31 cellular contexts compared by ENCODE assay signal in genomic region chr19:16038196-16038695, GRCh38.
"Had no signal": no experiment of that assay in that cellular context is flagged by ENCODE, and none has a peak within 500 bp of the region (broad histone marks: within the 10 kb centered on the region; RNA-seq: fewer than 3 reads in every experiment).

No MANE protein-coding gene starts in this region.

- H3K36me3 ChIP-seq: MG63, WERI-Rb-1 had no signal

- H3K9me3 ChIP-seq: MG63 had no signal

- H3K9me3 Mint-ChIP-seq: activated CD4-positive, alpha-beta memory T cell treated with anti-CD3 and anti-CD28 coated beads, Interleukin-2, amount 10 ng/mL, durations not matched to agents 7 days and 5 days; activated naive CD4-positive, alpha-beta T cell treated with anti-CD3 and anti-CD28 coated beads, Interleukin-2, amount 10 ng/mL, durations not matched to agents 7 days and 5 days; activated naive CD8-positive, alpha-beta T cell treated with anti-CD3 and anti-CD28 coated beads, Interleukin-2, amount 50 U/mL, for 24 hours had no signal

- H3K27ac ChIP-seq: PC-9, RWPE1, WERI-Rb-1 had no signal

- ATAC-seq: activated CD8-positive, alpha-beta memory T cell treated with anti-CD3 and anti-CD28 coated beads, Interleukin-2, amount 10 ng/mL, durations not matched to agents 7 days and 5 days; activated naive CD8-positive, alpha-beta T cell treated with anti-CD3 and anti-CD28 coated beads, Interleukin-2, amount 50 U/mL, for 24 hours; Right ventricle myocardium inferior had no signal

- H3K27me3 ChIP-seq: MG63 had no signal

- H3K4me3 ChIP-seq: MG63, PC-9 had no signal

- DNase-seq: activated CD4-positive, alpha-beta memory T cell treated with anti-CD3 and anti-CD28 coated beads, Interleukin-2, amount 10 ng/mL, durations not matched to agents 7 days and 5 days; activated CD4-positive, alpha-beta T cell treated with anti-CD3 and anti-CD28 coated beads for 1 hour; activated CD4-positive, alpha-beta T cell treated with anti-CD3 and anti-CD28 coated beads for 48 hours; activated CD4-positive, CD25-positive, alpha-beta regulatory T cell; activated CD8-positive, alpha-beta memory T cell treated with anti-CD3 and anti-CD28 coated beads for 24 hours; activated CD8-positive, alpha-beta memory T cell treated with anti-CD3 and anti-CD28 coated beads, Interleukin-2, amount 10 ng/mL, durations not matched to agents 7 days and 5 days; activated CD8-positive, alpha-beta memory T cell treated with anti-CD3 and anti-CD28 coated beads, Interleukin-2, amount 50 U/mL, for 48 hours; activated effector memory CD4-positive, alpha-beta T cell treated with Interleukin-2 at 50 U/mL for 16 hours; activated naive CD4-positive, alpha-beta T cell treated with anti-CD3 and anti-CD28 coated beads, Interleukin-2, amount 10 ng/mL, durations not matched to agents 7 days and 5 days; activated naive CD8-positive, alpha-beta T cell treated with anti-CD3 and anti-CD28 coated beads, Interleukin-2, amount 50 U/mL, for 24 hours; activated T-cell treated with anti-CD3 and anti-CD28 coated beads, Interleukin-2, amount 50 U/mL, for 48 hours; anterior cingulate cortex; central memory CD4-positive, alpha-beta T cell; Karpas-422; MG63; NCI-H1048; NCI-H1436 treated with DMSO at 0.1 percent for 48 hours; NCI-H1694 treated with DMSO at 0.1 percent for 48 hours; NCI-H2029; NCI-H510A; NCI-H526; NCI-H748 treated with DMSO at 0.1 percent for 48 hours; NK-92 treated with Interleukin-12 subunit alpha and Interleukin-12 subunit beta, amount 100 ng/mL, for 24 hours; PC-9; SIG-M5; T1000; WERI-Rb-1 had no signal

- H3K27ac Mint-ChIP-seq: activated CD4-positive, alpha-beta memory T cell treated with anti-CD3 and anti-CD28 coated beads, Interleukin-2, amount 10 ng/mL, durations not matched to agents 7 days and 5 days; activated CD8-positive, alpha-beta memory T cell treated with anti-CD3 and anti-CD28 coated beads, Interleukin-2, amount 10 ng/mL, durations not matched to agents 7 days and 5 days; activated naive CD4-positive, alpha-beta T cell treated with anti-CD3 and anti-CD28 coated beads, Interleukin-2, amount 10 ng/mL, durations not matched to agents 7 days and 5 days; activated naive CD8-positive, alpha-beta T cell; activated naive CD8-positive, alpha-beta T cell treated with anti-CD3 and anti-CD28 coated beads, Interleukin-2, amount 50 U/mL, for 24 hours; brain had no signal

- H3K4me3 Mint-ChIP-seq: activated CD4-positive, alpha-beta memory T cell treated with anti-CD3 and anti-CD28 coated beads, Interleukin-2, amount 10 ng/mL, durations not matched to agents 7 days and 5 days; activated CD8-positive, alpha-beta memory T cell treated with anti-CD3 and anti-CD28 coated beads, Interleukin-2, amount 10 ng/mL, durations not matched to agents 7 days and 5 days; activated naive CD4-positive, alpha-beta T cell treated with anti-CD3 and anti-CD28 coated beads, Interleukin-2, amount 10 ng/mL, durations not matched to agents 7 days and 5 days; activated naive CD8-positive, alpha-beta T cell; activated naive CD8-positive, alpha-beta T cell treated with anti-CD3 and anti-CD28 coated beads, Interleukin-2, amount 50 U/mL, for 24 hours; brain had no signal

- H3K36me3 Mint-ChIP-seq: activated CD8-positive, alpha-beta memory T cell treated with anti-CD3 and anti-CD28 coated beads, Interleukin-2, amount 10 ng/mL, durations not matched to agents 7 days and 5 days; activated naive CD4-positive, alpha-beta T cell treated with anti-CD3 and anti-CD28 coated beads, Interleukin-2, amount 10 ng/mL, durations not matched to agents 7 days and 5 days; activated naive CD8-positive, alpha-beta T cell; brain had no signal

- H3K27me3 Mint-ChIP-seq: activated naive CD8-positive, alpha-beta T cell had no signal
